Comparison of ENCODE assay signal across 19 cellular contexts in the genomic region with DNA sequence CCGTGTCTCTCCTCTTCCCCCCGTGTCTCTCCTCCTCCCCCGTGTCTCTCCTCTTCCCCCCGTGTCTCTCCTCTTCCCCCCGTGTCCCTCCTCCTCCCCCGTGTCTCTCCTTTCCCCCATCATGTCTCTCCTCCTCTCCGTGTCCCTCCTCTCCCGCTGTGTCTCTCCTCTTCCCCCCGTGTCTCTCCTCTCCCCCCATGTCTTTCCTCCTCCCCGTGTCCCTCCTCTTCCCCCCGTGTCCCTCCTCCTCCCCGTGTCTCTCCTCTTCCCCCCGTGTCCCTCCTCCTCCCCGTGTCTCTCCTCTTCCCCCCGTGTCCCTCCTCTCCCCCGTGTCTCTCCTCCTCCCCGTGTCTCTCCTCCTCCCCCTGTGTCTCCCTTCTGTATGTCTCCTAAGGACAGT. TPM values are rescaled to one million over a fixed set of nuclear protein-coding genes. Genes with fewer than 3 reads are reported as not detected.
A peak's percentile ranks its signal among the peaks of the same experiment; 100 is the strongest.
DNase-seq lines count a peak whose midpoint lies in the region; ATAC-seq and TF ChIP-seq lines count a peak whose summit lies in the region.
"Had no signal": no experiment of that assay in that cellular context is flagged by ENCODE, and none has a peak within 500 bp of the region (broad histone marks: within the 10 kb centered on the region; RNA-seq: fewer than 3 reads in every experiment).

No MANE protein-coding gene starts in this region.

- H3K4me2 ChIP-seq in BLaER1 (peak overlapping the region; percentile 87), osteoblast (ENCODE audit: insufficient read depth, low read length) (no peak overlapping the region)
- H3K4me2 ChIP-seq in BLaER1 treated with 17β-estradiol and CSF1 and Interleukin-3, amounts not matched to agents 10 nM and 100 nM = peak overlapping the region in 8 of 11 experiments; percentile 68 to 89 (median 80); a peak in 11 of 22 replicates

- no peak overlapping the region for H3K9ac ChIP-seq in BLaER1
- no peak overlapping the region for H3K9ac ChIP-seq in BLaER1 treated with 17β-estradiol and CSF1 and Interleukin-3, amounts not matched to agents 10 nM and 100 nM
- H3K9ac ChIP-seq: GM23248 had no signal

- H3K79me2 ChIP-seq in osteoblast (ENCODE audit: insufficient read depth, low read length) = no peaks in the 10 kb centered on the region

- H3K4me3 ChIP-seq in BLaER1 (no peak overlapping the region), RWPE2 (ENCODE audit: severe bottlenecking) (no peak overlapping the region), osteoblast (ENCODE audit: insufficient read depth, low read length) (no peak overlapping the region)
- H3K4me3 ChIP-seq in BLaER1 treated with 17β-estradiol and CSF1 and Interleukin-3, amounts not matched to agents 10 nM and 100 nM = no peak overlapping the region
- H3K4me3 ChIP-seq: GM23248 had no signal

- DNase-seq in RWPE2 (ENCODE audit: low spot score) (peak; percentile 9), osteoblast (ENCODE audit: insufficient read length, low spot score, missing footprints) (peak; percentile 71), NCI-H1417 (lab: John Stamatoyannopoulos, UW) (no peak), GM19238 (ENCODE audit: insufficient read length, low spot score) (no peak), COLO829 (ENCODE audit: low spot score) (no peak)
- DNase-seq: Calu3; CD4-positive, alpha-beta T cell; COR-L47; DMS53; DMS79 treated with DMSO at 0.1 percent for 48 hours; GF-D8; GM23248; H9 had no signal

- TF ChIP-seq CTCF in RWPE2 (IDR thresholded peaks at IDR 0.05; ENCODE audit: poor library complexity, severe bottlenecking) (no peak), osteoblast (IDR thresholded peaks at IDR 0.05; ENCODE audit: extremely low read depth, low read depth, low read length) (no peak)

- H4K20me1 ChIP-seq in BLaER1 (no peaks in the 10 kb centered on the region), osteoblast (ENCODE audit: insufficient read depth, low read length) (no peaks in the 10 kb centered on the region)
- H4K20me1 ChIP-seq in BLaER1 treated with 17β-estradiol and CSF1 and Interleukin-3, amounts not matched to agents 10 nM and 100 nM = no peaks in the 10 kb centered on the region

- no peaks in the 10 kb centered on the region for H3K9me3 ChIP-seq in BLaER1
- H3K9me3 ChIP-seq in BLaER1 treated with 17β-estradiol and CSF1 and Interleukin-3, amounts not matched to agents 10 nM and 100 nM (replicated peaks in 1 of 11) = no peaks in the 10 kb centered on the region
- no peaks in the 10 kb centered on the region for H3K9me3 ChIP-seq in RWPE2 (ENCODE audit: severe bottlenecking)
- no peaks in the 10 kb centered on the region for H3K9me3 ChIP-seq in osteoblast (ENCODE audit: low read depth, low read length)

- no peak overlapping the region for H2AFZ ChIP-seq in osteoblast (ENCODE audit: low read length)
- H2AFZ ChIP-seq: GM23248 had no signal

- 0 out of 2 replicates have a peak, but pooled peaks cover 3% of the 10 kb centered on the region for H3K27me3 ChIP-seq in BLaER1
- H3K27me3 ChIP-seq in BLaER1 treated with 17β-estradiol and CSF1 and Interleukin-3, amounts not matched to agents 10 nM and 100 nM = peaks cover 0 to 15% (median 4%) of the 10 kb centered on the region in 11 experiments; a peak in 10 of 22 replicates
- peaks cover 9% of the 10 kb centered on the region for H3K27me3 ChIP-seq in RWPE2 (ENCODE audit: insufficient read depth, poor library complexity, severe bottlenecking)
- peaks cover 18% of the 10 kb centered on the region for H3K27me3 ChIP-seq in osteoblast (ENCODE audit: insufficient read depth, low read length)

- no peak for ATAC-seq in RWPE2 (ENCODE audit: low read depth)
- ATAC-seq: HCT116 had no signal

- H3K27ac ChIP-seq in BLaER1 = no peak overlapping the region
- H3K27ac ChIP-seq in BLaER1 treated with 17β-estradiol and CSF1 and Interleukin-3, amounts not matched to agents 10 nM and 100 nM = no peak overlapping the region
- H3K27ac ChIP-seq in RWPE2 (ENCODE audit: poor library complexity, severe bottlenecking) = no peak overlapping the region
- no peak overlapping the region for H3K27ac ChIP-seq in osteoblast (ENCODE audit: low read depth, low read length)
- H3K27ac ChIP-seq: GM23248 had no signal

- H3K36me3 ChIP-seq in BLaER1 (no peaks in the 10 kb centered on the region), RWPE2 (ENCODE audit: low read depth) (no peaks in the 10 kb centered on the region), osteoblast (ENCODE audit: insufficient read depth, low read length) (no peaks in the 10 kb centered on the region)
- H3K36me3 ChIP-seq in BLaER1 treated with 17β-estradiol and CSF1 and Interleukin-3, amounts not matched to agents 10 nM and 100 nM = no peaks in the 10 kb centered on the region

- H3K4me1 ChIP-seq in BLaER1 (peaks cover 49% of the 10 kb centered on the region), RWPE2 (ENCODE audit: insufficient read depth, poor library complexity, severe bottlenecking) (no peaks in the 10 kb centered on the region), osteoblast (ENCODE audit: insufficient read depth, low read length) (peaks cover 13% of the 10 kb centered on the region)
- peaks cover 39 to 49% (median 48%) of the 10 kb centered on the region in 10 experiments for H3K4me1 ChIP-seq in BLaER1 treated with 17β-estradiol and CSF1 and Interleukin-3, amounts not matched to agents 10 nM and 100 nM

RNA-seq across cellular contexts. Expression of a gene that starts 12.8 kb away (rescaled TPM):
- not detected in 2 replicates for total RNA-seq in osteoblast
- total RNA-seq: A172, Daoy, G401, GM23248 had no signal

RNA-seq across cellular contexts. Expression of a gene that starts 41.3 kb away (rescaled TPM):
- total RNA-seq in osteoblast = 17.4 and 17.7 TPM in 2 replicates

Comparison
In these comparisons a context has a peak if more than half of its experiments do, and no peak if none do; other contexts are left out.
1. DNase-seq: peak in RWPE2 (single experiment) and osteoblast (single experiment); none in NCI-H1417 (0 of 3), GM19238 (single experiment) and COLO829 (single experiment).